1 cellular context compared by ENCODE assay signal in genomic region chr16:84141143-84141670, GRCh38.
TF ChIP-seq lines count a peak whose summit lies in the region.

No MANE protein-coding gene starts in this region.

TF ChIP-seq in HepG2, 621 proteins besides CTCF, POLR2A, EP300 and RAD21 (continued from another document and continues in another):
- TF ChIP-seq ZHX2 (IDR thresholded peaks at IDR 0.05; ENCODE audit: low read depth) = no peak
- no peak for TF ChIP-seq ZHX2 (CRISPR knock-in tag; IDR thresholded peaks at IDR 0.05; ENCODE audit: borderline replicate concordance)
- TF ChIP-seq GATAD2A (CRISPR knock-in tag; IDR thresholded peaks at IDR 0.05) = no peak
- peak; percentile 82; the same call in 1 of the 2 replicates for TF ChIP-seq ZNF280B (CRISPR knock-in tag; IDR thresholded peaks at IDR 0.05; ENCODE audit: borderline replicate concordance)
- peak; percentile 64 for TF ChIP-seq ZNF687 (CRISPR knock-in tag; IDR thresholded peaks at IDR 0.05)
- 0 out of 2 replicates have a peak, but pooled peaks have one; percentile 69 for TF ChIP-seq ARNTL (CRISPR knock-in tag; IDR thresholded peaks at IDR 0.05)
- no peak for TF ChIP-seq ZNF343 (CRISPR knock-in tag; IDR thresholded peaks at IDR 0.05)
- no peak for TF ChIP-seq MLLT10 (CRISPR knock-in tag; IDR thresholded peaks at IDR 0.05)
- TF ChIP-seq SKI (IDR thresholded peaks at IDR 0.05; ENCODE audit: partially characterized antibody) = no peak
- peak; percentile 51; the same call in 1 of the 2 replicates for TF ChIP-seq ZNF574 (CRISPR knock-in tag; IDR thresholded peaks at IDR 0.05)
- TF ChIP-seq XBP1 (CRISPR knock-in tag; IDR thresholded peaks at IDR 0.05) = no peak
- TF ChIP-seq ZBTB8A (CRISPR knock-in tag; IDR thresholded peaks at IDR 0.05; ENCODE audit: borderline replicate concordance, low read depth) = no peak
- no peak for TF ChIP-seq SCMH1 (CRISPR knock-in tag; IDR thresholded peaks at IDR 0.05; ENCODE audit: borderline replicate concordance)
- no peak for TF ChIP-seq ZFP37 (CRISPR knock-in tag; IDR thresholded peaks at IDR 0.05; ENCODE audit: borderline replicate concordance)
- TF ChIP-seq HOXD1 (CRISPR knock-in tag; IDR thresholded peaks at IDR 0.05) = no peak
- peak; percentile 34; the same call in 1 of the 2 replicates for TF ChIP-seq ZFX (CRISPR knock-in tag; IDR thresholded peaks at IDR 0.05; ENCODE audit: low read depth)
- TF ChIP-seq PRPF4 (IDR thresholded peaks at IDR 0.05; ENCODE audit: low read depth, low read length, poor library complexity, severe bottlenecking) = no peak
- TF ChIP-seq ZNF746 (CRISPR knock-in tag; IDR thresholded peaks at IDR 0.05) = no peak
- no peak for TF ChIP-seq TEAD2 (CRISPR knock-in tag; IDR thresholded peaks at IDR 0.05)
- no peak for TF ChIP-seq ZNF33A (CRISPR knock-in tag; IDR thresholded peaks at IDR 0.05; ENCODE audit: borderline replicate concordance)
- no peak for TF ChIP-seq ZNF17 (CRISPR knock-in tag; IDR thresholded peaks at IDR 0.05)
- 0 out of 2 replicates have a peak, but pooled peaks have one; percentile 44 for TF ChIP-seq ZNF691 (CRISPR knock-in tag; IDR thresholded peaks at IDR 0.05; ENCODE audit: borderline replicate concordance, low read depth)
- TF ChIP-seq ZNF556 (CRISPR knock-in tag; IDR thresholded peaks at IDR 0.05; ENCODE audit: borderline replicate concordance) = peak; percentile 49; the same call in 1 of the 2 replicates
- TF ChIP-seq RBM22 (optimal IDR thresholded peaks at IDR 0.05; ENCODE audit: low read length) = no peak
- TF ChIP-seq ZNF891 (CRISPR knock-in tag; IDR thresholded peaks at IDR 0.05) = 0 out of 2 replicates have a peak, but pooled peaks have one; percentile 22
- TF ChIP-seq ZIK1 (CRISPR knock-in tag; IDR thresholded peaks at IDR 0.05; ENCODE audit: borderline replicate concordance, low read depth) = no peak
- peak; percentile 57; the same call in 1 of the 2 replicates for TF ChIP-seq GFI1 (CRISPR knock-in tag; IDR thresholded peaks at IDR 0.05; ENCODE audit: borderline replicate concordance)
- no peak for TF ChIP-seq ZNF737 (CRISPR knock-in tag; IDR thresholded peaks at IDR 0.05; ENCODE audit: borderline replicate concordance)
- TF ChIP-seq ZNF160 (CRISPR knock-in tag; IDR thresholded peaks at IDR 0.05) = no peak
- no peak for TF ChIP-seq ZNF230 (CRISPR knock-in tag; IDR thresholded peaks at IDR 0.05)
- TF ChIP-seq RCOR2 (CRISPR knock-in tag; IDR thresholded peaks at IDR 0.05) = no peak
- no peak for TF ChIP-seq ESRRA (CRISPR knock-in tag; IDR thresholded peaks at IDR 0.05; ENCODE audit: low read depth)
- no peak for TF ChIP-seq ZNF724P (CRISPR knock-in tag; IDR thresholded peaks at IDR 0.05; ENCODE audit: borderline replicate concordance)
- TF ChIP-seq ZNF577 (CRISPR knock-in tag; IDR thresholded peaks at IDR 0.05; ENCODE audit: borderline replicate concordance, low read depth) = 0 out of 2 replicates have a peak, but pooled peaks have one; percentile 36
- TF ChIP-seq KAT2B (IDR thresholded peaks at IDR 0.05; ENCODE audit: borderline replicate concordance, low read depth, low read length) = no peak
- TF ChIP-seq SRSF4 (IDR thresholded peaks at IDR 0.05; ENCODE audit: low read depth, low read length, poor library complexity, severe bottlenecking) = no peak
- TF ChIP-seq ZKSCAN8 (CRISPR knock-in tag; IDR thresholded peaks at IDR 0.05; ENCODE audit: borderline replicate concordance) = no peak
- TF ChIP-seq NCOA2 (CRISPR knock-in tag; IDR thresholded peaks at IDR 0.05) = no peak
- TF ChIP-seq ISX (CRISPR knock-in tag; conservative IDR thresholded peaks at IDR 0.05) = no peak
- TF ChIP-seq SUZ12 (IDR thresholded peaks at IDR 0.05; ENCODE audit: low read depth, low read length) = no peak
- no peak for TF ChIP-seq GRHL1 (CRISPR knock-in tag; conservative IDR thresholded peaks at IDR 0.05)
- peak; percentile 76; the same call in 1 of the 2 replicates for TF ChIP-seq HINFP (CRISPR knock-in tag; IDR thresholded peaks at IDR 0.05; ENCODE audit: low read depth)
- TF ChIP-seq ETV5 (CRISPR knock-in tag; IDR thresholded peaks at IDR 0.05; ENCODE audit: borderline replicate concordance) = no peak
- TF ChIP-seq ZNF513 (CRISPR knock-in tag; conservative IDR thresholded peaks at IDR 0.05) = no peak
- TF ChIP-seq KDM5B (CRISPR knock-in tag; IDR thresholded peaks at IDR 0.05; ENCODE audit: borderline replicate concordance) = no peak
